ENCODE assay signal across 25 cellular contexts in genomic region chr17:76439314-76439928, GRCh38. TPM values are rescaled to one million over a fixed set of nuclear protein-coding genes. Genes with fewer than 3 reads are reported as not detected.
DNase-seq lines count a peak whose midpoint lies in the region; ATAC-seq, FAIRE-seq and TF ChIP-seq lines count a peak whose summit lies in the region.
"Had no signal": no experiment of that assay in that cellular context is flagged by ENCODE, and none has a peak within 500 bp of the region (broad histone marks: within the 10 kb centered on the region; RNA-seq: fewer than 3 reads in every experiment).

No MANE protein-coding gene starts in this region.

- H3K9ac ChIP-seq in K562 (ENCODE audit: insufficient read depth in 1 of 2, low read depth in 2 of 2, low read length in 2 of 2), result no peak overlapping the region
- H3K9ac ChIP-seq: BLaER1 treated with 17β-estradiol and CSF1 and Interleukin-3, amounts not matched to agents 10 nM and 100 nM; SK-N-SH had no signal

- H2AFZ ChIP-seq in K562 (ENCODE audit: low read depth, low read length), result no peak overlapping the region

- TF ChIP-seq POLR2A in K562 (conservative IDR thresholded peaks at IDR 0.05) (no peak), gastrocnemius medialis (IDR thresholded peaks at IDR 0.05) (no peak)

- no peak overlapping the region for H3K4me2 ChIP-seq in K562 (ENCODE audit: insufficient read depth, low read length)
- H3K4me2 ChIP-seq: BLaER1 treated with 17β-estradiol and CSF1 and Interleukin-3, amounts not matched to agents 10 nM and 100 nM; SK-N-SH had no signal

- H3K27me3 ChIP-seq in K562 (ENCODE audit: control insufficient read depth in 2 of 2, insufficient read depth in 2 of 2, low read length in 2 of 2) (no peaks in the 10 kb centered on the region), gastrocnemius medialis (no peaks in the 10 kb centered on the region)
- H3K27me3 ChIP-seq: BLaER1 treated with 17β-estradiol and CSF1 and Interleukin-3, amounts not matched to agents 10 nM and 100 nM had no signal

- no peak for TF ChIP-seq CTCF in C4-2B (conservative IDR thresholded peaks at IDR 0.05)
- TF ChIP-seq CTCF in K562 (IDR thresholded peaks at IDR 0.05 in 2 of 3, conservative IDR thresholded peaks at IDR 0.05 in 1 of 3; ENCODE audit: insufficient read depth in 2 of 3, low read depth in 1 of 3, low read length in 3 of 3), result no peak
- TF ChIP-seq CTCF in gastrocnemius medialis (IDR thresholded peaks at IDR 0.05 in 4 of 5, conservative IDR thresholded peaks at IDR 0.05 in 1 of 5), result no peak

- peaks cover 3% of the 10 kb centered on the region for H3K9me1 ChIP-seq in K562 (ENCODE audit: control insufficient read depth, insufficient read depth, low read length)

- peak; percentile 76 for FAIRE-seq in K562 (lab: Jason Lieb, UNC)
- FAIRE-seq: GM19239, H54 had no signal

- BruUV-seq in K562 (replicated peaks; lab: Mats Ljungman, UMichigan), result no TSS peak

- peaks cover 90% of the 10 kb centered on the region for H3K79me2 ChIP-seq in K562 (ENCODE audit: control insufficient read depth, insufficient read depth, low read length)

- TF ChIP-seq EP300 in K562 (IDR thresholded peaks at IDR 0.05; ENCODE audit: low read length), result no peak

- H3K36me3 ChIP-seq in K562 (ENCODE audit: control insufficient read depth, insufficient read depth, low read length) (peaks cover 12% of the 10 kb centered on the region; the same call in 2 of the 3 replicates), gastrocnemius medialis (no peaks in the 10 kb centered on the region)

- WGBS in K562 (ENCODE audit: insufficient coverage, low coverage, missing lambda C conversion rate), result 32% methylated on average over 6 of the region's 6 CpGs

- in situ Hi-C loops in G401 (cut with HindIII; ENCODE audit: low sequenced_read_pairs) (no loop called here), K562 (cut with MboI) (no loop called here), gastrocnemius medialis (cut with MboI; ENCODE audit: low sequenced_read_pairs in 4 of 4) (no loop called here)

- DNase-seq in G401 (ENCODE audit: low spot score) (peak; percentile 20), K562 (ENCODE audit: extremely low read depth in 1 of 4, low spot score in 3 of 4) (peak in 1 of 4 experiments; percentile 47), gastrocnemius medialis (no peak), cortex of kidney (lab: John Stamatoyannopoulos, UW) (no peak), D341Med (ENCODE audit: low spot score) (no peak)
- DNase-seq: CD8-positive, alpha-beta T cell; DMS153; GDM1; HFFc6; KBM-7; NCI-H1092; NCI-H1436; NCI-H187 treated with DMSO at 0.1 percent for 48 hours; NCI-H2107; NCI-H446 treated with DMSO at 0.1 percent for 48 hours; NCI-H526 treated with DMSO at 0.1 percent for 48 hours; RPMI8226; SIG-M5; SK-N-SH had no signal

- intact Hi-C loops in K562 (cut with micrococcal nuclease), result no loop called here
- intact Hi-C loops in gastrocnemius medialis (cut with DNase I; ENCODE audit: low total_unique reads), result no loop called here

- POLR2A ChIA-PET in K562 (lab: Yijun Ruan, JAX), result interaction anchor here (0.5 to 0.8 kb wide), 4 partner anchors 14 to 375 kb away, joined by 3 to 5 read pairs (median 3); no protein-coding TSS in a partner anchor

- ATAC-seq in K562 (no peak; the same call in 2 of the 3 replicates), gastrocnemius medialis (no peak), GM21619 (IDR thresholded peaks at IDR 0.05; ENCODE audit: unreplicated experiment) (no peak)
- ATAC-seq: CD8-positive, alpha-beta T cell had no signal

- TF ChIP-seq RAD21 in K562 (CRISPR knock-in tag; conservative IDR thresholded peaks at IDR 0.05 in 1 of 2, IDR thresholded peaks at IDR 0.05 in 1 of 2), result no peak

- H3K27ac ChIP-seq in C4-2B, result peak overlapping the region; percentile 6
- no peak overlapping the region for H3K27ac ChIP-seq in K562 (ENCODE audit: extremely low read depth, low read depth, low read length)
- peak overlapping the region in 3 of 4 donors; percentile 23 to 36 (median 31) for H3K27ac ChIP-seq in gastrocnemius medialis
- H3K27ac ChIP-seq: BLaER1 treated with 17β-estradiol and CSF1 and Interleukin-3, amounts not matched to agents 10 nM and 100 nM had no signal

- no peak overlapping the region for H3K4me3 ChIP-seq in K562
- H3K4me3 ChIP-seq in gastrocnemius medialis, result no peak overlapping the region
- H3K4me3 ChIP-seq: BLaER1 treated with 17β-estradiol and CSF1 and Interleukin-3, amounts not matched to agents 10 nM and 100 nM had no signal

- CTCF ChIA-PET in K562 (lab: Yijun Ruan, JAX; ENCODE audit: low intra/inter-chr PET ratio), result interaction anchor here (1.1 kb wide), 1 partner anchor 74 kb away, joined by 4 read pairs; no protein-coding TSS in a partner anchor

- H3K9me3 ChIP-seq in K562 (replicated peaks; ENCODE audit: control insufficient read depth, insufficient read depth, low read depth, low read length) (no peaks in the 10 kb centered on the region), gastrocnemius medialis (no peaks in the 10 kb centered on the region)
- H3K9me3 ChIP-seq: BLaER1 treated with 17β-estradiol and CSF1 and Interleukin-3, amounts not matched to agents 10 nM and 100 nM; SK-N-SH had no signal

- peaks cover 10% of the 10 kb centered on the region; the same call in 1 of the 2 replicates for H4K20me1 ChIP-seq in K562 (replicated peaks; ENCODE audit: control insufficient read depth, insufficient read depth, low read length)

- H3K4me1 ChIP-seq in K562 (replicated peaks in 1 of 2; ENCODE audit: control insufficient read depth in 2 of 2, insufficient read depth in 2 of 2, low read length in 2 of 2), result peaks cover 45 to 49% of the 10 kb centered on the region in 2 experiments
- H3K4me1 ChIP-seq in gastrocnemius medialis, result peaks cover 17 to 36% of the 10 kb centered on the region in 2 donors

RNA-seq across cellular contexts. Expression of gene UBE2O, which starts 13.5 kb away (rescaled TPM):
- total RNA-seq in G401 (2014; rRNA removed; shearing (Covaris generic)), result 30.5 and 34.9 TPM in 2 replicates
- total RNA-seq in K562 (2011; cell fraction: chromatin; rRNA removed; ENCODE audit: low replicate concordance), result 48.0 and 101 TPM in 2 replicates
- total RNA-seq in K562 (2011; cell fraction: nucleolus; rRNA removed), result 46.3 and 49.0 TPM in 2 replicates
- 34.9 and 41.1 TPM in 2 replicates for total RNA-seq in K562 (2011; cell fraction: nucleoplasm; rRNA removed)
- total RNA-seq in K562 (2014; rRNA removed), result 20.5 and 21.6 TPM in 2 replicates
- total RNA-seq in K562 (2014; rRNA removed; fragmentation: Illumina TruSeq; extraction: Trizol), result 8.8 and 10.0 TPM in 2 replicates
- 13.3 and 15.6 TPM in 2 replicates for total RNA-seq in K562 (2015; rRNA removed; fragmentation: Illumina TruSeq; extraction: Trizol)
- total RNA-seq in K562 (2021), result 36.8 and 39.7 TPM in 2 replicates
- 12.6 and 20.8 TPM in 2 replicates for polyA plus RNA-seq in K562 (2011; rRNA removed)
- 9.9 and 13.8 TPM in 2 replicates for polyA plus RNA-seq in K562 (2011; cell fraction: cytosol; rRNA removed)
- polyA plus RNA-seq in K562 (2011; cell fraction: nucleus; rRNA removed), result 60.0 and 60.8 TPM in 2 replicates
- 24.4 and 24.9 TPM in 2 replicates for polyA plus RNA-seq in K562 (2012)
- 24.5 and 25.4 TPM in 2 replicates for polyA plus RNA-seq in K562 (2014; fragmentation: Illumina TruSeq; extraction: Trizol)
- 1 to 10 TPM; 1.6 to 1.7 TPM for polyA plus RNA-seq in K562 (2014; fragmentation: Nextera tagmentation; extraction: Ambion mirVana)
- polyA plus RNA-seq in K562 (2014; rRNA removed), result 15.6 and 22.1 TPM in 2 replicates
- polyA minus RNA-seq in K562 (2011; rRNA and poly(A)+ RNA removed), result 56.4 and 69.3 TPM in 2 replicates
- polyA minus RNA-seq in K562 (2011; cell fraction: cytosol; rRNA and poly(A)+ RNA removed), result 26.6 and 31.1 TPM in 2 replicates
- 11.0 and 22.8 TPM in 2 replicates for polyA minus RNA-seq in K562 (2011; cell fraction: nucleus; rRNA and poly(A)+ RNA removed)
- total RNA-seq in gastrocnemius medialis, result 10 to 100 TPM; 16.4 to 46.5 (median 32.4) TPM

RNA-seq across cellular contexts. Expression of gene AANAT, which starts 28.0 kb away (rescaled TPM):
- total RNA-seq in G401 (2014; rRNA removed; shearing (Covaris generic)), result not detected in 2 replicates
- not detected in 2 replicates for total RNA-seq in K562 (2011; cell fraction: chromatin; rRNA removed; ENCODE audit: low replicate concordance)
- not detected in 2 replicates for total RNA-seq in K562 (2011; cell fraction: nucleolus; rRNA removed)
- total RNA-seq in K562 (2011; cell fraction: nucleoplasm; rRNA removed), result not detected in 2 replicates
- not detected in 2 replicates for total RNA-seq in K562 (2014; rRNA removed)
- not detected in 2 replicates for total RNA-seq in K562 (2014; rRNA removed; fragmentation: Illumina TruSeq; extraction: Trizol)
- total RNA-seq in K562 (2015; rRNA removed; fragmentation: Illumina TruSeq; extraction: Trizol), result not detected in 2 replicates
- not detected in 2 replicates for total RNA-seq in K562 (2021)
- not detected in 2 replicates for polyA plus RNA-seq in K562 (2011; rRNA removed)
- polyA plus RNA-seq in K562 (2011; cell fraction: cytosol; rRNA removed), result not detected in 2 replicates
- polyA plus RNA-seq in K562 (2011; cell fraction: nucleus; rRNA removed), result not detected in 2 replicates
- not detected in 2 replicates for polyA plus RNA-seq in K562 (2012)
- polyA plus RNA-seq in K562 (2014; fragmentation: Illumina TruSeq; extraction: Trizol), result not detected in 2 replicates
- polyA plus RNA-seq in K562 (2014; fragmentation: Nextera tagmentation; extraction: Ambion mirVana), result not detected
- polyA plus RNA-seq in K562 (2014; rRNA removed), result not detected in 2 replicates
- not detected in 2 replicates for polyA minus RNA-seq in K562 (2011; rRNA and poly(A)+ RNA removed)
- polyA minus RNA-seq in K562 (2011; cell fraction: cytosol; rRNA and poly(A)+ RNA removed), result not detected in 2 replicates
- not detected in 2 replicates for polyA minus RNA-seq in K562 (2011; cell fraction: nucleus; rRNA and poly(A)+ RNA removed)
- not detected for total RNA-seq in gastrocnemius medialis
- total RNA-seq: CD8-positive, alpha-beta T cell; Daoy had no signal

RNA-seq across cellular contexts. Expression of gene SPHK1, which starts 55.0 kb away (rescaled TPM):
- total RNA-seq in G401 (2014; rRNA removed; shearing (Covaris generic)), result 5.8 and 10.6 TPM in 2 replicates
- total RNA-seq in K562 (2011; cell fraction: chromatin; rRNA removed; ENCODE audit: low replicate concordance), result 17.0 and 55.7 TPM in 2 replicates
- 66.3 and 72.5 TPM in 2 replicates for total RNA-seq in K562 (2011; cell fraction: nucleolus; rRNA removed)
- 31.6 and 33.4 TPM in 2 replicates for total RNA-seq in K562 (2011; cell fraction: nucleoplasm; rRNA removed)
- 60.3 and 69.6 TPM in 2 replicates for total RNA-seq in K562 (2014; rRNA removed)
- total RNA-seq in K562 (2014; rRNA removed; fragmentation: Illumina TruSeq; extraction: Trizol), result 5.6 and 8.0 TPM in 2 replicates
- total RNA-seq in K562 (2015; rRNA removed; fragmentation: Illumina TruSeq; extraction: Trizol), result 14.1 and 14.9 TPM in 2 replicates
- total RNA-seq in K562 (2021), result 56.2 and 58.2 TPM in 2 replicates
- 20.2 and 21.6 TPM in 2 replicates for polyA plus RNA-seq in K562 (2011; rRNA removed)
- polyA plus RNA-seq in K562 (2011; cell fraction: cytosol; rRNA removed), result 25.9 and 63.1 TPM in 2 replicates
- polyA plus RNA-seq in K562 (2011; cell fraction: nucleus; rRNA removed), result 93.7 and 187 TPM in 2 replicates
- polyA plus RNA-seq in K562 (2012), result 26.8 and 28.6 TPM in 2 replicates
- 14.5 and 25.0 TPM in 2 replicates for polyA plus RNA-seq in K562 (2014; fragmentation: Illumina TruSeq; extraction: Trizol)
- polyA plus RNA-seq in K562 (2014; fragmentation: Nextera tagmentation; extraction: Ambion mirVana), result 1 to 10 TPM in 1 of 2 experiments, under 1 TPM in 1; 0.21 to 1.9 TPM
- 45.3 and 51.4 TPM in 2 replicates for polyA plus RNA-seq in K562 (2014; rRNA removed)
- 3.0 and 8.2 TPM in 2 replicates for polyA minus RNA-seq in K562 (2011; rRNA and poly(A)+ RNA removed)
- 11.8 and 12.5 TPM in 2 replicates for polyA minus RNA-seq in K562 (2011; cell fraction: cytosol; rRNA and poly(A)+ RNA removed)
- polyA minus RNA-seq in K562 (2011; cell fraction: nucleus; rRNA and poly(A)+ RNA removed), result 19.1 and 19.3 TPM in 2 replicates
- 1 to 10 TPM in 3 of 4 donors, under 1 TPM in 1; 0.66 to 5.0 (median 2.5) TPM for total RNA-seq in gastrocnemius medialis
